In the genomic region with DNA sequence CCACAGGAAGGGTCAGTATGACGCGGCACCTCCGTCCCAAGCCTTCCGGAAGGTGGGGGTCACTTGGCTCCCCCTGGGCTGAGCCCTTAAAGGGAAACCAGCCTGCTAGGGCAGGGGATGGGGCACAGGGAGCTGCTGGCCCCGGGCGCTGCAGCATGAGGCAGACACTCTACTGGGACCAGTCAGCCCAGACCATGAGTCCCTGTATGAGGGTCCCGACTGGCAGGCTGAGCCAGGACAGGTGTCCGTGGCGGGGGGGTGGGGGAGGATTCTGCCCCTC, we compare ENCODE assay signal across 22 cellular contexts. TPM values are rescaled to one million over a fixed set of nuclear protein-coding genes. Genes with fewer than 3 reads are reported as not detected.
DNase-seq lines count a peak whose midpoint lies in the region; ATAC-seq, FAIRE-seq and TF ChIP-seq lines count a peak whose summit lies in the region.
"Had no signal": no experiment of that assay in that cellular context is flagged by ENCODE, and none has a peak within 500 bp of the region (broad histone marks: within the 10 kb centered on the region; RNA-seq: fewer than 3 reads in every experiment).

No MANE protein-coding gene starts in this region.

- TF ChIP-seq POLR2A in stomach (IDR thresholded peaks at IDR 0.05) = no peak

- no peak overlapping the region for H3K27ac Mint-ChIP-seq in activated CD4-positive, alpha-beta T cell treated with anti-CD3 and anti-CD28 coated beads for 36 hours
- H3K27ac Mint-ChIP-seq: activated CD8-positive, alpha-beta T cell treated with anti-CD3 and anti-CD28 coated beads for 36 hours; activated naive CD4-positive, alpha-beta T cell treated with anti-CD3 and anti-CD28 coated beads for 36 hours; activated T-helper 1 cell treated with anti-CD3 and anti-CD28 coated beads, Interleukin-12 subunit alpha, Interleukin-12 subunit beta, Interleukin-2, Interleukin-4 antibody, amounts not matched to agents 30 ng/mL and 10 ng/mL and 1 ng/mL, durations not matched to agents 14 hours and 24 hours and 36 hours; dendritic cell treated with granulocyte-macrophage colony-stimulating factor and Interleukin-4, amounts not matched to agents 40 ng/mL and 50 ng/mL, for 4 days; stimulated activated memory B cell treated with anti-CD40 and anti-IgM and Interleukin-4, amounts not matched to agents 10 μg/mL and 1 μg/mL and 100 μg/mL, for 72 hours; type B pancreatic cell had no signal

- no peak for FAIRE-seq in kidney (lab: Jason Lieb, UNC)

- H3K4me1 ChIP-seq in heart right ventricle (peaks cover 0 to 34% (median 24%) of the 10 kb centered on the region in 9 donors), lower lobe of right lung (peaks cover 21% of the 10 kb centered on the region), stomach (peaks cover 50 to 77% (median 59%) of the 10 kb centered on the region in 4 donors), kidney (ENCODE audit: control insufficient read depth in 1 of 2, insufficient read depth in 1 of 2, low read depth in 1 of 2, low read length in 2 of 2) (peaks cover 3 to 15% of the 10 kb centered on the region in 2 donors)

- TF ChIP-seq CTCF in heart right ventricle (IDR thresholded peaks at IDR 0.05) (no peak), lower lobe of right lung (IDR thresholded peaks at IDR 0.05) (no peak), stomach (IDR thresholded peaks at IDR 0.05) (no peak), GM10266 (IDR thresholded peaks at IDR 0.05; ENCODE audit: control insufficient read depth, insufficient read depth, low read depth, missing control alignments) (no peak), kidney (IDR thresholded peaks at IDR 0.05; ENCODE audit: borderline replicate concordance, extremely low read depth, insufficient read depth) (no peak)

- peak; percentile 4 for DNase-seq in activated CD4-positive, alpha-beta T cell treated with anti-CD3 and anti-CD28 coated beads for 36 hours
- no peak for DNase-seq in activated CD4-positive, alpha-beta T cell treated with anti-CD3 and anti-CD28 coated beads, Interleukin-2, amount 50 U/mL, for 1 hour
- peak in 1 of 2 donors; percentile 22 for DNase-seq in heart right ventricle
- DNase-seq in lower lobe of right lung = no peak
- no peak for DNase-seq in stomach
- no peak for DNase-seq in KG1 (lab: John Stamatoyannopoulos, UW)
- no peak for DNase-seq in GM10266 (ENCODE audit: extremely low spot score)
- DNase-seq in kidney = no peak
- DNase-seq: GF-D8, NCI-H2029 treated with DMSO at 0.1 percent for 48 hours, NCI-H526 treated with DMSO at 0.1 percent for 48 hours had no signal

- 52 to 55% methylated on average over 9 of the region's 9 CpGs for whole genome bisulfite sequencing in heart right ventricle, 2 donors
- 20 to 60% (median 55%) methylated on average over 1 to 9 of the region's 9 CpGs for WGBS in stomach, 5 donors

- no peaks in the 10 kb centered on the region for H3K36me3 Mint-ChIP-seq in activated CD4-positive, alpha-beta T cell treated with anti-CD3 and anti-CD28 coated beads for 36 hours (ENCODE audit: low read depth)
- H3K36me3 Mint-ChIP-seq: CD4-positive, CD25-positive, alpha-beta regulatory T cell; type B pancreatic cell had no signal

- no peak for TF ChIP-seq EP300 in stomach (IDR thresholded peaks at IDR 0.05)

- H3K9me3 ChIP-seq in heart right ventricle (no peaks in the 10 kb centered on the region), lower lobe of right lung (no peaks in the 10 kb centered on the region), stomach (no peaks in the 10 kb centered on the region), kidney (ENCODE audit: control insufficient read depth in 1 of 2, low read length in 2 of 2) (no peaks in the 10 kb centered on the region)
- H3K9me3 ChIP-seq: esophagus muscularis mucosa, neutrophil had no signal

- H3K36me3 ChIP-seq in heart right ventricle (no peaks in the 10 kb centered on the region), lower lobe of right lung (no peaks in the 10 kb centered on the region), stomach (peaks cover 0 to 40% (median 39%) of the 10 kb centered on the region in 4 donors), kidney (ENCODE audit: control insufficient read depth in 1 of 2, insufficient read depth in 2 of 2, low read length in 2 of 2) (no peaks in the 10 kb centered on the region)
- H3K36me3 ChIP-seq: neutrophil had no signal

- no peak overlapping the region for H3K9ac ChIP-seq in kidney (ENCODE audit: low read length in 2 of 2)
- H3K9ac ChIP-seq: KMS-11 had no signal

- CTCF ChIA-PET in activated CD4-positive, alpha-beta T cell treated with anti-CD3 and anti-CD28 coated beads for 36 hours (lab: Charles Lee) = no interaction called here

- no peak overlapping the region for H3K4me3 ChIP-seq in heart right ventricle
- H3K4me3 ChIP-seq in lower lobe of right lung = no peak overlapping the region
- H3K4me3 ChIP-seq in stomach = no peak overlapping the region
- H3K4me3 ChIP-seq in kidney (ENCODE audit: low read length in 2 of 2) = no peak overlapping the region
- H3K4me3 ChIP-seq: esophagus muscularis mucosa had no signal

- no peak for ATAC-seq in activated CD4-positive, alpha-beta T cell treated with anti-CD3 and anti-CD28 coated beads for 36 hours
- peak in 7 of 8 donors; percentile 5 to 34 (median 20) for ATAC-seq in heart right ventricle
- peak; percentile 1 to 2 for ATAC-seq in lower lobe of right lung

- H3K4me1 Mint-ChIP-seq in activated CD4-positive, alpha-beta T cell treated with anti-CD3 and anti-CD28 coated beads for 36 hours = peaks cover 2% of the 10 kb centered on the region

- POLR2A ChIA-PET in activated CD4-positive, alpha-beta T cell treated with anti-CD3 and anti-CD28 coated beads for 36 hours (lab: Charles Lee) = no interaction called here

- H3K27ac ChIP-seq in heart right ventricle (no peak overlapping the region), lower lobe of right lung (no peak overlapping the region), stomach (peak overlapping the region; percentile 34 to 77 (median 67)), kidney (ENCODE audit: low read depth in 2 of 2, low read length in 2 of 2) (no peak overlapping the region)
- H3K27ac ChIP-seq: 22Rv1, KMS-11, neutrophil had no signal

- H3K27me3 ChIP-seq in heart right ventricle (peaks cover 0 to 7% (median 0%) of the 10 kb centered on the region in 7 donors), lower lobe of right lung (ENCODE audit: low read depth) (peaks cover 7% of the 10 kb centered on the region), stomach (peaks cover 0 to 48% (median 3%) of the 10 kb centered on the region in 3 donors)

- H3K4me3 Mint-ChIP-seq in activated CD4-positive, alpha-beta T cell treated with anti-CD3 and anti-CD28 coated beads for 36 hours = no peak overlapping the region
- H3K4me3 Mint-ChIP-seq: activated CD8-positive, alpha-beta T cell treated with anti-CD3 and anti-CD28 coated beads for 36 hours; activated naive CD4-positive, alpha-beta T cell treated with anti-CD3 and anti-CD28 coated beads for 36 hours; activated T-helper 1 cell treated with anti-CD3 and anti-CD28 coated beads, Interleukin-12 subunit alpha, Interleukin-12 subunit beta, Interleukin-2, Interleukin-4 antibody, amounts not matched to agents 30 ng/mL and 10 ng/mL and 1 ng/mL, durations not matched to agents 14 hours and 24 hours and 36 hours; CD4-positive, CD25-positive, alpha-beta regulatory T cell; dendritic cell treated with granulocyte-macrophage colony-stimulating factor and Interleukin-4, amounts not matched to agents 40 ng/mL and 50 ng/mL, for 4 days; stimulated activated memory B cell treated with anti-CD40 and anti-IgM and Interleukin-4, amounts not matched to agents 10 μg/mL and 1 μg/mL and 100 μg/mL, for 72 hours; type B pancreatic cell had no signal

- no peaks in the 10 kb centered on the region for H3K27me3 Mint-ChIP-seq in activated CD4-positive, alpha-beta T cell treated with anti-CD3 and anti-CD28 coated beads for 36 hours
- H3K27me3 Mint-ChIP-seq: activated CD8-positive, alpha-beta T cell treated with anti-CD3 and anti-CD28 coated beads for 36 hours; CD4-positive, CD25-positive, alpha-beta regulatory T cell; stimulated activated memory B cell treated with anti-CD40 and anti-IgM and Interleukin-4, amounts not matched to agents 10 μg/mL and 1 μg/mL and 100 μg/mL, for 72 hours; type B pancreatic cell had no signal

- intact Hi-C loops in activated CD4-positive, alpha-beta T cell treated with anti-CD3 and anti-CD28 coated beads for 36 hours (cut with DNase I, micrococcal nuclease) = loop anchor here (1.0 to 5.0 kb wide), 2 partner anchors 35 to 84 kb away; no protein-coding TSS in a partner anchor
- intact Hi-C loops in heart right ventricle (cut with DNase I) = loop anchor here (1.0 to 2.0 kb wide), 3 partner anchors 82 to 84 kb away; no protein-coding TSS in a partner anchor
- intact Hi-C loops in lower lobe of right lung (cut with DNase I) = loop anchor here (5.0 kb wide), 1 partner anchor 85 kb away; no protein-coding TSS in a partner anchor
- intact Hi-C loops in stomach (cut with DNase I; ENCODE audit: low total_unique reads) = loop anchor here (10.0 kb wide), 1 partner anchor 82 kb away; no protein-coding TSS in a partner anchor
- intact Hi-C loops in kidney (cut with DNase I) = loop anchor here (5.0 kb wide), 1 partner anchor 80 kb away; no protein-coding TSS in a partner anchor

- H3K9me3 Mint-ChIP-seq in activated CD4-positive, alpha-beta T cell treated with anti-CD3 and anti-CD28 coated beads for 36 hours (ENCODE audit: low read depth) = no peaks in the 10 kb centered on the region
- H3K9me3 Mint-ChIP-seq: activated CD8-positive, alpha-beta T cell treated with anti-CD3 and anti-CD28 coated beads for 36 hours; activated naive CD4-positive, alpha-beta T cell treated with anti-CD3 and anti-CD28 coated beads for 36 hours; activated T-helper 1 cell treated with anti-CD3 and anti-CD28 coated beads, Interleukin-12 subunit alpha, Interleukin-12 subunit beta, Interleukin-2, Interleukin-4 antibody, amounts not matched to agents 30 ng/mL and 10 ng/mL and 1 ng/mL, durations not matched to agents 14 hours and 24 hours and 36 hours; dendritic cell treated with granulocyte-macrophage colony-stimulating factor and Interleukin-4, amounts not matched to agents 40 ng/mL and 50 ng/mL, for 4 days; stimulated activated memory B cell treated with anti-CD40 and anti-IgM and Interleukin-4, amounts not matched to agents 10 μg/mL and 1 μg/mL and 100 μg/mL, for 72 hours; type B pancreatic cell had no signal

RNA-seq across cellular contexts. Expression of a gene that starts 43.4 kb away (rescaled TPM):
- total RNA-seq in activated CD4-positive, alpha-beta T cell treated with anti-CD3 and anti-CD28 coated beads for 36 hours = 10 to 100 TPM; 70.0 to 76.4 TPM
- 10 to 100 TPM; 18.3 to 28.7 (median 22.0) TPM for total RNA-seq in heart right ventricle
- polyA plus RNA-seq in heart right ventricle = 10 to 100 TPM; 18.4 to 22.7 TPM
- 49.2 TPM for total RNA-seq in lower lobe of right lung
- 100 to 1,000 TPM in 1 of 5 donors, 10 to 100 TPM in 4; 15.5 to 312 (median 23.9) TPM for total RNA-seq in stomach
- polyA plus RNA-seq in stomach = 10 to 100 TPM; 16.1 to 20.2 (median 16.7) TPM
- total RNA-seq in kidney = 38.2 TPM
- 11.4 TPM for polyA plus RNA-seq in kidney (ENCODE audit: insufficient read depth, low read depth, low replicate concordance)

Comparison
In these comparisons a context has a peak if more than half of its experiments do, and no peak if none do; other contexts are left out.
1. H3K27ac ChIP-seq: peak in stomach (5 of 5); none in heart right ventricle (0 of 10), lower lobe of right lung (single experiment) and kidney (0 of 2).